21 cellular contexts compared by ENCODE assay signal in the genomic region with DNA sequence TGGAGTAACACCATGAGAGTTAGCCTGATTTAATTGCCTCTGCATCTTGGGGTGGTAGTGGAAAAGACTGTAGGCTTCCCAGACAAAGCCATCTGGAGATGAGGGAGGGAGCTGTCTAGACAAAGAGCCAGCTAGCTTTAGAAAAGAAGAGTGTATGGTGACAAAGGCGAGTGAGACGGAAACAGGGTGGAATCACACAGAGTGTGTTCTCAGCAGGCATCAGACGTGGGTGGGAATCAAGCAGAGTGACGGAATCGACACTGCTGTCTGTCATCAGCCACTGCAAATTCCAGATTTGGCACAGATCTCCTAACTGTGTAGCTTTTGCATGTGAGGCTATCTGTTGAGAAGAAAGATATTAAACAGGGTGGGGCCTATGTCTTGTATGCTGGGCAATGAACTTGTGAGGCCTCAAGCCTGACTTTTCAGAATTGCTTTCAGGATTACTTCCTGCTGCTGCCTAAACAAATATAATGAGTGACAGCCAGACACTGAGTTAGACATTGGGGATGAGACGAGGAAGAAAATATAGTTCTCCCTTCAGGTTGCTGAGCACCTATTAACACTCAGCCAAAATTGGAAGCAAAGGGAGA.
DNase-seq lines count a peak whose midpoint lies in the region; ATAC-seq, FAIRE-seq and TF ChIP-seq lines count a peak whose summit lies in the region.
"Had no signal": no experiment of that assay in that cellular context is flagged by ENCODE, and none has a peak within 500 bp of the region (broad histone marks: within the 10 kb centered on the region; RNA-seq: fewer than 3 reads in every experiment).

No MANE protein-coding gene starts in this region.

- no peaks in the 10 kb centered on the region for H3K9me2 ChIP-seq in SK-N-SH

- TF ChIP-seq CTCF in bronchial epithelial cell (IDR thresholded peaks at IDR 0.05; ENCODE audit: insufficient read depth, low read length, severe bottlenecking): no peak
- TF ChIP-seq CTCF in keratinocyte (optimal IDR thresholded peaks at IDR 0.05 in 1 of 3, IDR thresholded peaks at IDR 0.05 in 1 of 3, conservative IDR thresholded peaks at IDR 0.05 in 1 of 3; ENCODE audit: extremely low read depth in 1 of 3, insufficient read depth in 2 of 3, low read length in 3 of 3): no peak
- TF ChIP-seq CTCF in suprapubic skin (IDR thresholded peaks at IDR 0.05): no peak
- no peak for TF ChIP-seq CTCF in SK-N-SH (IDR thresholded peaks at IDR 0.05)

- TF ChIP-seq RAD21 in SK-N-SH (IDR thresholded peaks at IDR 0.05; ENCODE audit: low read length): no peak

- H4K20me1 ChIP-seq in keratinocyte (ENCODE audit: control insufficient read depth, extremely low read depth, insufficient read depth, low read length): no peaks in the 10 kb centered on the region
- no peaks in the 10 kb centered on the region for H4K20me1 ChIP-seq in SK-N-SH (ENCODE audit: insufficient read depth)

- H3K4me3 ChIP-seq in right cardiac atrium (ENCODE audit: low read length): no peak overlapping the region
- no peak overlapping the region for H3K4me3 ChIP-seq in bronchial epithelial cell (ENCODE audit: low read depth, low read length)
- no peak overlapping the region for H3K4me3 ChIP-seq in keratinocyte (ENCODE audit: control insufficient read depth in 2 of 3, extremely low read depth in 1 of 3, insufficient read depth in 2 of 3, low read depth in 1 of 3, low read length in 3 of 3)
- no peak overlapping the region for H3K4me3 ChIP-seq in suprapubic skin
- H3K4me3 ChIP-seq in SK-N-SH (ENCODE audit: low read depth in 2 of 2, low read length in 1 of 2): no peak overlapping the region
- H3K4me3 ChIP-seq: hepatocyte, PC-9 had no signal

- CTCF ChIA-PET in SK-N-SH (lab: Yijun Ruan, JAX): no interaction called here

- H3K27me3 ChIP-seq in right cardiac atrium (ENCODE audit: control insufficient read depth, insufficient read depth): no peaks in the 10 kb centered on the region
- no peaks in the 10 kb centered on the region for H3K27me3 ChIP-seq in bronchial epithelial cell (ENCODE audit: control insufficient read depth, insufficient read depth, low read length)
- H3K27me3 ChIP-seq in keratinocyte (ENCODE audit: control insufficient read depth, extremely low read depth, insufficient read depth, low read length): no peaks in the 10 kb centered on the region
- H3K27me3 ChIP-seq in suprapubic skin: no peaks in the 10 kb centered on the region
- no peaks in the 10 kb centered on the region for H3K27me3 ChIP-seq in SK-N-SH (ENCODE audit: insufficient read depth)
- H3K27me3 ChIP-seq: hepatocyte had no signal

- H3F3A ChIP-seq in SK-N-SH (replicated peaks; ENCODE audit: insufficient read depth): no peaks in the 10 kb centered on the region

- H3K9ac ChIP-seq in keratinocyte (ENCODE audit: control insufficient read depth, extremely low read depth, insufficient read depth, low read length): no peak overlapping the region
- H3K9ac ChIP-seq in SK-N-SH: no peak overlapping the region

- H3K36me3 ChIP-seq in bronchial epithelial cell (ENCODE audit: control insufficient read depth, insufficient read depth, low read length): no peaks in the 10 kb centered on the region
- no peaks in the 10 kb centered on the region for H3K36me3 ChIP-seq in keratinocyte (ENCODE audit: control insufficient read depth in 2 of 2, extremely low read depth in 1 of 2, insufficient read depth in 2 of 2, low read length in 2 of 2)
- no peaks in the 10 kb centered on the region for H3K36me3 ChIP-seq in suprapubic skin
- no peaks in the 10 kb centered on the region for H3K36me3 ChIP-seq in SK-N-SH (replicated peaks in 1 of 2; ENCODE audit: control insufficient read depth in 1 of 2, insufficient read depth in 2 of 2, low read length in 1 of 2)

- no peaks in the 10 kb centered on the region for H3K9me1 ChIP-seq in keratinocyte (ENCODE audit: control insufficient read depth, extremely low read depth, insufficient read depth, low read length)

- no peak for TF ChIP-seq EP300 in suprapubic skin (IDR thresholded peaks at IDR 0.05)
- no peak for TF ChIP-seq EP300 in SK-N-SH (IDR thresholded peaks at IDR 0.05; ENCODE audit: borderline replicate concordance in 1 of 2, low read depth in 1 of 2, low read length in 1 of 2)

- DNase-seq in right cardiac atrium (peak in 1 of 3 donors; percentile 10), Right ventricle myocardium superior (no peak), bronchial epithelial cell (ENCODE audit: low read depth) (peak; percentile 59), keratinocyte (ENCODE audit: low read depth, low spot score) (no peak), suprapubic skin (ENCODE audit: low spot score in 2 of 2) (no peak), SK-N-SH (no peak)
- no peak for DNase-seq in central memory CD4-positive, alpha-beta T cell
- DNase-seq: activated CD4-positive, CD25-positive, alpha-beta regulatory T cell treated with anti-CD3 and anti-CD28 coated beads, Interleukin-2, amount 50 U/mL, for 72 hours; activated effector memory CD4-positive, alpha-beta T cell treated with Interleukin-2 at 50 U/mL for 16 hours; CD4-positive, CD25-positive, alpha-beta regulatory T cell; effector memory CD4-positive, alpha-beta T cell; HCEC 1CT; MV-4-11; NCI-H2081 treated with DMSO at 0.1 percent for 48 hours; NCI-H82; occipital lobe; PC-9; stimulated activated CD4-positive, alpha-beta T cell treated with anti-CD3 and anti-CD28 coated beads, Interleukin-2, amount 100 ng/mL, for 48 hours; T-helper 9 cell had no signal

- peak overlapping the region; percentile 61 for H2AFZ ChIP-seq in keratinocyte (ENCODE audit: control insufficient read depth, low read length)
- H2AFZ ChIP-seq in SK-N-SH (ENCODE audit: low read depth): no peak overlapping the region
- H2AFZ ChIP-seq: hepatocyte, PC-9 had no signal

- H3K9me3 ChIP-seq in right cardiac atrium (ENCODE audit: control insufficient read depth, low read length) (no peaks in the 10 kb centered on the region), keratinocyte (ENCODE audit: control insufficient read depth, low read depth, low read length) (no peaks in the 10 kb centered on the region), suprapubic skin (no peaks in the 10 kb centered on the region), SK-N-SH (no peaks in the 10 kb centered on the region)

- WGBS in right cardiac atrium: 31% methylated on average over 6 of the region's 6 CpGs
- 64% methylated on average over 6 of the region's 6 CpGs for WGBS in suprapubic skin
- WGBS in SK-N-SH (ENCODE audit: low lambda C conversion rate): 26% methylated on average over 6 of the region's 6 CpGs

- H3K79me2 ChIP-seq in keratinocyte (ENCODE audit: control insufficient read depth, insufficient read depth, low read length) (no peaks in the 10 kb centered on the region), SK-N-SH (ENCODE audit: insufficient read depth) (no peaks in the 10 kb centered on the region)
- H3K79me2 ChIP-seq: hepatocyte had no signal

- FAIRE-seq in bronchial epithelial cell (lab: Jason Lieb, UNC): peak; percentile 60
- peak; percentile 79 for FAIRE-seq in keratinocyte (lab: Jason Lieb, UNC)

- no peak for TF ChIP-seq POLR2A in suprapubic skin (IDR thresholded peaks at IDR 0.05)

- H3K4me2 ChIP-seq in keratinocyte (ENCODE audit: control insufficient read depth, extremely low read depth, insufficient read depth, low read depth, low read length): peak overlapping the region; percentile 61
- no peak overlapping the region for H3K4me2 ChIP-seq in SK-N-SH
- H3K4me2 ChIP-seq: hepatocyte, PC-9 had no signal

- POLR2A ChIA-PET in SK-N-SH (lab: Yijun Ruan, JAX): no interaction called here

- dilution Hi-C loops in keratinocyte (cut with MboI; ENCODE audit: extremely low pct_ligation_motif_present, low sequenced_read_pairs): no loop called here

- H3K4me1 ChIP-seq in right cardiac atrium (ENCODE audit: control insufficient read depth, insufficient read depth, low read length) (no peaks in the 10 kb centered on the region), keratinocyte (ENCODE audit: control insufficient read depth, extremely low read depth, insufficient read depth, low read length) (peaks cover 22% of the 10 kb centered on the region), suprapubic skin (peaks cover 17% of the 10 kb centered on the region), SK-N-SH (ENCODE audit: control insufficient read depth in 1 of 2, insufficient read depth in 2 of 2, low read depth in 1 of 2, low read length in 1 of 2) (no peaks in the 10 kb centered on the region)

- peak overlapping the region; percentile 24 for H3K27ac ChIP-seq in right cardiac atrium (ENCODE audit: low read length)
- H3K27ac ChIP-seq in keratinocyte (ENCODE audit: control insufficient read depth, insufficient read depth, low read length): no peak overlapping the region
- peak overlapping the region; percentile 67 for H3K27ac ChIP-seq in suprapubic skin
- no peak overlapping the region for H3K27ac ChIP-seq in SK-N-SH (ENCODE audit: low read depth in 2 of 2, low read length in 1 of 2)
- H3K27ac ChIP-seq: hepatocyte, PC-9 had no signal

- ATAC-seq in right cardiac atrium (peak; percentile 87 to 89), Right ventricle myocardium superior (ENCODE audit: poor library complexity) (no peak), GM21737 (IDR thresholded peaks at IDR 0.05; ENCODE audit: unreplicated experiment) (no peak)

- intact Hi-C loops in right cardiac atrium (cut with DNase I): no loop called here
- intact Hi-C loops in Right ventricle myocardium superior (cut with DNase I): no loop called here

TF ChIP-seq in SK-N-SH, 30 proteins besides CTCF, POLR2A, EP300 and RAD21:
- TF ChIP-seq JUND (IDR thresholded peaks at IDR 0.05) (no peak), NFIC (IDR thresholded peaks at IDR 0.05; ENCODE audit: borderline replicate concordance) (no peak), TAF1 (IDR thresholded peaks at IDR 0.05; ENCODE audit: borderline replicate concordance, low read depth, low read length) (no peak), ELF1 (IDR thresholded peaks at IDR 0.05) (no peak)

Comparison
In these comparisons a context has a peak if more than half of its experiments do, and no peak if none do; other contexts are left out.
1. ATAC-seq: peak in right cardiac atrium (2 of 2); none in Right ventricle myocardium superior (single experiment) and GM21737 (single experiment).
2. H3K27ac ChIP-seq: peak in right cardiac atrium (single experiment) and suprapubic skin (single experiment); none in keratinocyte (single experiment) and SK-N-SH (0 of 2).